8 cellular contexts compared by ENCODE assay signal in the genomic region with DNA sequence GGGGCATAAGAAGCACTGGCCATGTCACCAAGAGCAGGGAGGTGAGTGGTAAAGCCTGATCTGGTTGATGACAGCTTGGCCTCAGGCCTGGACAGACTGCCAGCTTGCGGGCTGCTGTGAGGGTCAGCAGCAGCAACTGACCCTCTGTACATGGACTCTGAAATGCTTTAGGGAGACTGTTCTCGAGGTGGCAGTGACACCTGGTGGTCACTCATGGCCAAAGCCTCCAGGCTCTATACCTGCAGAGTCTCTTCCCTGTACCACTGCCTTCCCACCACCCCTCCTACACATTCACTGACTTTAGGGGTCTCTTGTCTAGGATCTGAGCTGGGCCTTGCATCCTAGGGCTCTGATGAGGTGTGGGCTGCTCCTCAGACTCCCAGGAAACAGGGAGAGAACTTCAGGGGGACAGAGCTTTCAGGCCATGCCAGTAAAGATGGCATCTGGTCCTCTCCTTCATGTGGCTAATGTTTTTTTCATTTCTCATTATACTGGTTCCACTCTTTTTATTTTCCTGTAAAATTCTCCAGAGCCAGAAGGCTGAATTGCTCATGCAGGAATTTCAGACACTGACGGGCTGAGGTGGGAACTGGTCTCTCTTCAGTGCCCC. TPM values are rescaled to one million over a fixed set of nuclear protein-coding genes. Genes with fewer than 3 reads are reported as not detected.
A peak's percentile ranks its signal among the peaks of the same experiment; 100 is the strongest.
DNase-seq lines count a peak whose midpoint lies in the region; ATAC-seq and TF ChIP-seq lines count a peak whose summit lies in the region.

No MANE protein-coding gene starts in this region.

- peak; percentile 60 for DNase-seq in EH (ENCODE audit: low read depth)
- DNase-seq in LNCaP clone FGC (ENCODE audit: low read depth), result no peak
- DNase-seq in activated naive CD8-positive, alpha-beta T cell treated with anti-CD3 and anti-CD28 coated beads, Interleukin-2, amount 50 U/mL, for 24 hours, result peak; percentile 56
- DNase-seq in left ventricle myocardium superior, result peak; percentile 77
- peak; percentile 72 for DNase-seq in sciatic nerve (ENCODE audit: low spot score)
- DNase-seq in stimulated activated CD8-positive, alpha-beta memory T cell treated with anti-CD3 and anti-CD28 coated beads, Interleukin-4, amount 100 ng/mL, for 48 hours, result no peak
- DNase-seq in NCI-H187 treated with DMSO at 0.1 percent for 48 hours (lab: John Stamatoyannopoulos, UW), result no peak

- H3K27me3 Mint-ChIP-seq in activated naive CD8-positive, alpha-beta T cell treated with anti-CD3 and anti-CD28 coated beads, Interleukin-2, amount 50 U/mL, for 24 hours, result peaks cover 2% of the 10 kb centered on the region

- peaks cover 28% of the 10 kb centered on the region for H3K4me1 Mint-ChIP-seq in activated naive CD8-positive, alpha-beta T cell treated with anti-CD3 and anti-CD28 coated beads, Interleukin-2, amount 50 U/mL, for 24 hours

- H3K4me3 ChIP-seq in LNCaP clone FGC (ENCODE audit: low read depth, low read length), result no peak overlapping the region

- intact Hi-C loops in left ventricle myocardium superior (cut with micrococcal nuclease) (loop anchor here (5.0 kb wide), 1 partner anchor 39 kb away; no protein-coding TSS in a partner anchor), sciatic nerve (cut with DNase I) (no loop called here)

- no peak overlapping the region for H3K4me3 Mint-ChIP-seq in activated naive CD8-positive, alpha-beta T cell treated with anti-CD3 and anti-CD28 coated beads, Interleukin-2, amount 50 U/mL, for 24 hours

- no peak overlapping the region for H3K27ac Mint-ChIP-seq in activated naive CD8-positive, alpha-beta T cell treated with anti-CD3 and anti-CD28 coated beads, Interleukin-2, amount 50 U/mL, for 24 hours

- TF ChIP-seq CTCF in LNCaP clone FGC (IDR thresholded peaks at IDR 0.05; ENCODE audit: control insufficient read depth, extremely low read depth, insufficient read depth), result peak; percentile 87

- H3K9me3 Mint-ChIP-seq in activated naive CD8-positive, alpha-beta T cell treated with anti-CD3 and anti-CD28 coated beads, Interleukin-2, amount 50 U/mL, for 24 hours, result peaks cover 24% of the 10 kb centered on the region

- ATAC-seq in GM21447 (IDR thresholded peaks at IDR 0.05; ENCODE audit: unreplicated experiment) (peak; percentile 50), left ventricle myocardium superior (peak; percentile 88), sciatic nerve (peak; percentile 89)
- no peak for ATAC-seq in activated naive CD8-positive, alpha-beta T cell treated with anti-CD3 and anti-CD28 coated beads, Interleukin-2, amount 50 U/mL, for 24 hours

- peaks cover 8% of the 10 kb centered on the region for H3K36me3 Mint-ChIP-seq in activated naive CD8-positive, alpha-beta T cell treated with anti-CD3 and anti-CD28 coated beads, Interleukin-2, amount 50 U/mL, for 24 hours (ENCODE audit: low read depth)

RNA-seq across cellular contexts. Expression of a gene that starts 17.2 kb away (rescaled TPM):
- total RNA-seq in left ventricle myocardium superior (15.0 TPM), sciatic nerve (13.2 TPM)

Comparison
In these comparisons a context has a peak if more than half of its experiments do, and no peak if none do; other contexts are left out.
1. DNase-seq: peak in EH (single experiment), activated naive CD8-positive, alpha-beta T cell treated with anti-CD3 and anti-CD28 coated beads, Interleukin-2, amount 50 U/mL, for 24 hours (single experiment), left ventricle myocardium superior (single experiment) and sciatic nerve (single experiment); none in LNCaP clone FGC (single experiment), stimulated activated CD8-positive, alpha-beta memory T cell treated with anti-CD3 and anti-CD28 coated beads, Interleukin-4, amount 100 ng/mL, for 48 hours (single experiment) and NCI-H187 treated with DMSO at 0.1 percent for 48 hours (single experiment).